In genomic region chr14:74611672-74612345, GRCh38 we compare ENCODE assay signal across 8 cellular contexts. TPM values are rescaled to one million over a fixed set of nuclear protein-coding genes. Genes with fewer than 3 reads are reported as not detected.
A peak's percentile ranks its signal among the peaks of the same experiment; 100 is the strongest.
DNase-seq lines count a peak whose midpoint lies in the region; ATAC-seq and TF ChIP-seq lines count a peak whose summit lies in the region.

Gene LTBP2 (minus strand): TSS chr14:74612237. CDS start chr14:74611944, 293 bp downstream.

- peak within 1 kb of the TSS; percentile 79 for H3K4me3 Mint-ChIP-seq in memory B cell

- intact Hi-C loops in dorsolateral prefrontal cortex (cut with DNase I): loop anchor here (2.0 to 10.0 kb wide), 5 partner anchors 110 to 250 kb away; partner anchors contain the start of gene YLPM1 (in 1 of the 2)
- intact Hi-C loops in transverse colon (cut with DNase I; ENCODE audit: low total_unique reads): no loop called here

- H3K9me3 Mint-ChIP-seq in memory B cell: no peaks in the 10 kb centered on the region

- CTCF ChIA-PET in HEK293T (lab: Yijun Ruan, JAX): interaction anchor here (0.6 to 1.2 kb wide), 4 partner anchors 10 to 78 kb away, joined by 3 to 5 read pairs (median 4); no protein-coding TSS in a partner anchor

- H3K27ac ChIP-seq in Peyer's patch (peak within 1 kb of the TSS in 2 of 4 donors; percentile 3 to 63), dorsolateral prefrontal cortex (peak within 1 kb of the TSS in 3 of 59 donors; percentile 10 to 51 (median 37)), transverse colon (peak within 1 kb of the TSS; percentile 41 to 59 (median 48))

- no peaks in the 10 kb centered on the region for H3K36me3 Mint-ChIP-seq in memory B cell

- H3K4me1 ChIP-seq in Peyer's patch (peaks cover 0 to 17% (median 6%) of the 10 kb centered on the region in 4 donors), transverse colon (peaks cover 0 to 22% (median 17%) of the 10 kb centered on the region in 4 donors)

- POLR2A ChIA-PET in HEK293T (lab: Yijun Ruan, JAX): no interaction called here

- peaks cover 0 to 8% of the 10 kb centered on the region in 2 donors for H3K27me3 ChIP-seq in Peyer's patch
- H3K27me3 ChIP-seq in dorsolateral prefrontal cortex: peaks cover 0 to 57% (median 28%) of the 10 kb centered on the region in 45 donors
- H3K27me3 ChIP-seq in transverse colon: peaks cover 18% of the 10 kb centered on the region

- no peak for TF ChIP-seq CTCF in GM12865 (IDR thresholded peaks at IDR 0.05; ENCODE audit: insufficient read depth, low read depth, low read length, missing control alignments)
- no peak for TF ChIP-seq CTCF in Peyer's patch (IDR thresholded peaks at IDR 0.05)
- no peak for TF ChIP-seq CTCF in dorsolateral prefrontal cortex (IDR thresholded peaks at IDR 0.05 in 54 of 56, conservative IDR thresholded peaks at IDR 0.05 in 2 of 56; ENCODE audit: low read depth in 1 of 56, partially characterized antibody in 56 of 56)
- TF ChIP-seq CTCF in transverse colon (IDR thresholded peaks at IDR 0.05): no peak

- H3K27ac Mint-ChIP-seq in memory B cell: no peak within 1 kb of the TSS

- H3K36me3 ChIP-seq in Peyer's patch (no peaks in the 10 kb centered on the region), transverse colon (no peaks in the 10 kb centered on the region)

- peaks cover 35% of the 10 kb centered on the region for H3K4me1 Mint-ChIP-seq in memory B cell

- TF ChIP-seq POLR2A in Peyer's patch (IDR thresholded peaks at IDR 0.05) (no peak), transverse colon (IDR thresholded peaks at IDR 0.05) (no peak)

- H3K4me3 ChIP-seq in GM12865 (ENCODE audit: low read depth, low read length): peak within 1 kb of the TSS; percentile 56
- H3K4me3 ChIP-seq in Peyer's patch: peak within 1 kb of the TSS; percentile 50 to 71 (median 62)
- peak within 1 kb of the TSS; percentile 34 to 75 (median 58) for H3K4me3 ChIP-seq in dorsolateral prefrontal cortex
- peak within 1 kb of the TSS; percentile 49 to 69 (median 58) for H3K4me3 ChIP-seq in transverse colon

- peaks cover 13% of the 10 kb centered on the region for H3K27me3 Mint-ChIP-seq in memory B cell

- H3K9me3 ChIP-seq in Peyer's patch (no peaks in the 10 kb centered on the region), transverse colon (no peaks in the 10 kb centered on the region)

- ATAC-seq in memory B cell (ENCODE audit: low read depth): no peak

- no peak for TF ChIP-seq EP300 in transverse colon (IDR thresholded peaks at IDR 0.05; ENCODE audit: low read depth)

- in situ Hi-C loops in transverse colon (cut with MboI; ENCODE audit: low pct_ligation_motif_present in 1 of 4, low pct_unique_long_range_greater_than_20kb in 1 of 4, low sequenced_read_pairs in 3 of 4): no loop called here

- no peak for DNase-seq in GM12865 (ENCODE audit: low read depth)
- peak in 1 of 3 donors; percentile 61 for DNase-seq in Peyer's patch
- no peak for DNase-seq in dorsolateral prefrontal cortex
- DNase-seq in memory B cell (ENCODE audit: low spot score in 2 of 2): peak in 1 of 2 donors; percentile 44
- DNase-seq in transverse colon: no peak
- no peak for DNase-seq in effector CD8-positive, alpha-beta T cell (lab: John Stamatoyannopoulos, UW)
- no peak for DNase-seq in Kasumi-1 (lab: John Stamatoyannopoulos, UW)
- DNase-seq in HEK293T (ENCODE audit: extremely low spot score): no peak

- WGBS in transverse colon (ENCODE audit: low coverage in 1 of 2), 2 donors: 5% methylated on average over 39 of the region's 70 CpGs; no CpG with 5 or more reads in 1 of the 2 donors

TF ChIP-seq in HEK293T, 16 proteins besides CTCF, POLR2A, EP300 and RAD21:
- no peak for TF ChIP-seq BHLHE40 (IDR thresholded peaks at IDR 0.05; ENCODE audit: borderline replicate concordance)
- no peak for TF ChIP-seq HDGF (IDR thresholded peaks at IDR 0.05; ENCODE audit: borderline replicate concordance)
- TF ChIP-seq ELF4 (IDR thresholded peaks at IDR 0.05): no peak
- TF ChIP-seq PKNOX1 (IDR thresholded peaks at IDR 0.05): no peak
- no peak for TF ChIP-seq TARDBP (IDR thresholded peaks at IDR 0.05)
- TF ChIP-seq FOXM1 (IDR thresholded peaks at IDR 0.05; ENCODE audit: borderline replicate concordance): no peak
- no peak for TF ChIP-seq NFRKB (IDR thresholded peaks at IDR 0.05)
- TF ChIP-seq FOXA1 (IDR thresholded peaks at IDR 0.05): no peak
- TF ChIP-seq ARNT (IDR thresholded peaks at IDR 0.05): no peak
- TF ChIP-seq CTBP1 (IDR thresholded peaks at IDR 0.05; ENCODE audit: borderline replicate concordance): no peak
- TF ChIP-seq SUZ12 (IDR thresholded peaks at IDR 0.05): no peak
- TF ChIP-seq LEF1 (IDR thresholded peaks at IDR 0.05; ENCODE audit: borderline replicate concordance): no peak
- TF ChIP-seq FOXK2 (IDR thresholded peaks at IDR 0.05): no peak
- TF ChIP-seq ZNF384 (IDR thresholded peaks at IDR 0.05): no peak
- no peak for TF ChIP-seq L3MBTL2 (conservative IDR thresholded peaks at IDR 0.05)

RNA-seq across cellular contexts. Expression of gene LTBP2, which starts in this region (rescaled TPM):
- total RNA-seq in Peyer's patch: 10 to 100 TPM; 10.7 to 34.7 (median 16.0) TPM
- 10 to 100 TPM in 2 of 120 experiments, 1 to 10 TPM in 112, under 1 TPM in 6; 0.43 to 16.5 (median 2.3) TPM for total RNA-seq in dorsolateral prefrontal cortex
- total RNA-seq in transverse colon: 10 to 100 TPM in 3 of 4 donors, 1 to 10 TPM in 1; 9.7 to 15.3 (median 11.9) TPM
